ENCODE assay signal across 30 cellular contexts in genomic region chr4:69489856-69490255, GRCh38. TPM values are rescaled to one million over a fixed set of nuclear protein-coding genes. Genes with fewer than 3 reads are reported as not detected.
"Had no signal": no experiment of that assay in that cellular context is flagged by ENCODE, and none has a peak within 500 bp of the region (broad histone marks: within the 10 kb centered on the region; RNA-seq: fewer than 3 reads in every experiment).

No MANE protein-coding gene starts in this region.

- H3K4me3 ChIP-seq: esophagus squamous epithelium, gastrocnemius medialis, lung, mucosa of descending colon, neural progenitor cell, right atrium auricular region, testis, tibial nerve, upper lobe of left lung had no signal

- H2AFZ ChIP-seq: neural progenitor cell, parathyroid adenoma had no signal

- H3K9ac ChIP-seq: neural progenitor cell, parathyroid adenoma had no signal

- H3K79me2 ChIP-seq: parathyroid adenoma had no signal

- DNase-seq: cerebellar nuclear complex; cortex of kidney; effector memory CD8-positive, alpha-beta T cell; erythroblast; esophagus squamous epithelium; foreskin fibroblast; gastrocnemius medialis; head of caudate nucleus; left ventricle myocardium superior; mucosa of descending colon; naive thymus-derived CD4-positive, alpha-beta T cell; stimulated activated CD4-positive, alpha-beta T cell treated with anti-CD3 and anti-CD28 coated beads, Interleukin-2, amount 100 ng/mL, for 24 hours; stimulated activated CD4-positive, alpha-beta T cell treated with anti-CD3 and anti-CD28 coated beads, Interleukin-4, amount 100 ng/mL, for 4 hours; stimulated activated naive CD8-positive, alpha-beta T cell treated with anti-CD3 and anti-CD28 coated beads, Interleukin-15, Interleukin-2, amounts not matched to agents 100 U/mL and 50 U/mL, for 24 hours; substantia nigra; testis; upper lobe of left lung had no signal

- ATAC-seq: effector memory CD8-positive, alpha-beta T cell; gastrocnemius medialis; left ventricle myocardium superior; mucosa of descending colon; naive thymus-derived CD4-positive, alpha-beta T cell; sciatic nerve; stimulated activated memory B cell treated with anti-CD40 and anti-IgM and Interleukin-4, amounts not matched to agents 10 μg/mL and 1 μg/mL and 100 μg/mL, for 72 hours; stimulated activated naive CD8-positive, alpha-beta T cell treated with anti-CD3 and anti-CD28 coated beads, Interleukin-15, Interleukin-2, amounts not matched to agents 100 U/mL and 50 U/mL, for 24 hours had no signal

- H3K9me3 ChIP-seq: esophagus squamous epithelium, gastrocnemius medialis, mucosa of descending colon, right atrium auricular region, testis, tibial nerve, upper lobe of left lung had no signal

- H3K4me1 ChIP-seq: esophagus squamous epithelium, gastrocnemius medialis, neural progenitor cell, parathyroid adenoma, right atrium auricular region, testis, tibial nerve, upper lobe of left lung had no signal

- H3K27me3 ChIP-seq: esophagus squamous epithelium, gastrocnemius medialis, neural progenitor cell, right atrium auricular region, testis, tibial nerve, upper lobe of left lung had no signal

- H3K36me3 ChIP-seq: esophagus squamous epithelium, gastrocnemius medialis, neural progenitor cell, right atrium auricular region, tibial nerve, upper lobe of left lung had no signal

- H3K27ac ChIP-seq: esophagus squamous epithelium, gastrocnemius medialis, neural progenitor cell, parathyroid adenoma, testis, tibial nerve, upper lobe of left lung had no signal

- FAIRE-seq: endometrium, keratinocyte, urothelium cell line had no signal

- H3K4me2 ChIP-seq: neural progenitor cell had no signal

RNA-seq across cellular contexts. Expression of gene UGT2B4, which starts 5.8 kb away (rescaled TPM):
- total RNA-seq: dermis microvascular lymphatic vessel endothelial cell; esophagus squamous epithelium; glomerular endothelial cell; left ventricle myocardium superior; mucosa of descending colon; naive thymus-derived CD4-positive, alpha-beta T cell; osteoblast; sciatic nerve; testis; tibial nerve had no signal
- polyA plus RNA-seq: keratinocyte; naive thymus-derived CD4-positive, alpha-beta T cell had no signal
